10 cellular contexts compared by ENCODE assay signal in genomic region chr7:44046321-44047061, GRCh38. TPM values are rescaled to one million over a fixed set of nuclear protein-coding genes. Genes with fewer than 3 reads are reported as not detected.
A peak's percentile ranks its signal among the peaks of the same experiment; 100 is the strongest.
DNase-seq lines count a peak whose midpoint lies in the region; ATAC-seq, FAIRE-seq and TF ChIP-seq lines count a peak whose summit lies in the region.
"Had no signal": no experiment of that assay in that cellular context is flagged by ENCODE, and none has a peak within 500 bp of the region (broad histone marks: within the 10 kb centered on the region; RNA-seq: fewer than 3 reads in every experiment).

No MANE protein-coding gene starts in this region.

- H3K4me2 ChIP-seq in astrocyte (ENCODE audit: low read length) = peak overlapping the region; percentile 91

- H3K4me1 Mint-ChIP-seq in Calu3 (ENCODE audit: low read depth, unreplicated experiment) (peaks cover 60% of the 10 kb centered on the region), astrocyte (ENCODE audit: low read depth, unreplicated experiment) (peaks cover 23% of the 10 kb centered on the region)
- H3K4me1 Mint-ChIP-seq in stimulated activated effector memory CD8-positive, alpha-beta T cell treated with anti-CD3 and anti-CD28 coated beads, Interleukin-12 subunit alpha, Interleukin-12 subunit beta, amount 100 ng/mL, for 72 hours = peaks cover 55% of the 10 kb centered on the region

- H3K4me3 Mint-ChIP-seq in Calu3 (ENCODE audit: low read depth, unreplicated experiment) = peak overlapping the region; percentile 84
- H3K4me3 Mint-ChIP-seq in astrocyte (ENCODE audit: unreplicated experiment) = peak overlapping the region; percentile 95
- H3K4me3 Mint-ChIP-seq in stimulated activated effector memory CD8-positive, alpha-beta T cell treated with anti-CD3 and anti-CD28 coated beads, Interleukin-12 subunit alpha, Interleukin-12 subunit beta, amount 100 ng/mL, for 72 hours = peak overlapping the region; percentile 80

- peaks cover 18% of the 10 kb centered on the region for H3K36me3 ChIP-seq in astrocyte (ENCODE audit: insufficient read depth, low read length)

- peaks cover 69% of the 10 kb centered on the region for H3K79me2 ChIP-seq in astrocyte (ENCODE audit: insufficient read depth, low read length)

- H3K9ac ChIP-seq in astrocyte (ENCODE audit: low read length) = no peak overlapping the region

- H3K9me3 ChIP-seq in astrocyte (ENCODE audit: insufficient read depth, low read depth, low read length) = no peaks in the 10 kb centered on the region

- H3K27ac Mint-ChIP-seq in Calu3 (ENCODE audit: unreplicated experiment) (no peak overlapping the region), astrocyte (ENCODE audit: unreplicated experiment) (peak overlapping the region; percentile 64)
- peak overlapping the region; percentile 89 for H3K27ac Mint-ChIP-seq in stimulated activated effector memory CD8-positive, alpha-beta T cell treated with anti-CD3 and anti-CD28 coated beads, Interleukin-12 subunit alpha, Interleukin-12 subunit beta, amount 100 ng/mL, for 72 hours

- no TSS peak for BruUV-seq in Calu3 (replicated peaks; lab: Mats Ljungman, UMichigan)

- intact Hi-C loops in Calu3 (cut with micrococcal nuclease; ENCODE audit: unreplicated experiment) = loop anchor here (5.0 kb wide), 1 partner anchor 76 kb away; the partner anchor contains the start of gene POLD2

- ATAC-seq in GM21367 (IDR thresholded peaks at IDR 0.05; ENCODE audit: unreplicated experiment) = peak; percentile 65
- ATAC-seq in stimulated activated effector memory CD8-positive, alpha-beta T cell treated with anti-CD3 and anti-CD28 coated beads, Interleukin-12 subunit alpha, Interleukin-12 subunit beta, amount 100 ng/mL, for 72 hours = peak; percentile 86
- ATAC-seq: HCT116 had no signal

- in situ Hi-C loops in KBM-7 (cut with MboI; ENCODE audit: low pct_unique_long_range_greater_than_20kb, low sequenced_read_pairs) = no loop called here

- H4K20me1 ChIP-seq in astrocyte (ENCODE audit: insufficient read depth, low read length) = peaks cover 54% of the 10 kb centered on the region

- H3K36me3 Mint-ChIP-seq in Calu3 (ENCODE audit: insufficient read depth, unreplicated experiment) (peaks cover 57% of the 10 kb centered on the region), astrocyte (ENCODE audit: low read depth, unreplicated experiment) (peaks cover 12% of the 10 kb centered on the region)
- H3K36me3 Mint-ChIP-seq in stimulated activated effector memory CD8-positive, alpha-beta T cell treated with anti-CD3 and anti-CD28 coated beads, Interleukin-12 subunit alpha, Interleukin-12 subunit beta, amount 100 ng/mL, for 72 hours = peaks cover 57% of the 10 kb centered on the region

- no peak for FAIRE-seq in astrocyte (lab: Jason Lieb, UNC)

- H3K27me3 Mint-ChIP-seq in Calu3 (ENCODE audit: unreplicated experiment) = no peaks in the 10 kb centered on the region
- H3K27me3 Mint-ChIP-seq in astrocyte (ENCODE audit: low read depth, unreplicated experiment) = no peaks in the 10 kb centered on the region

- TF ChIP-seq CTCF in Calu3 (IDR thresholded peaks at IDR 0.05; ENCODE audit: unreplicated experiment) (no peak), astrocyte (IDR thresholded peaks at IDR 0.05; ENCODE audit: insufficient read depth, low read depth, low read length) (no peak)

- H3K9me3 Mint-ChIP-seq in Calu3 (ENCODE audit: low read depth, unreplicated experiment) (no peaks in the 10 kb centered on the region), astrocyte (ENCODE audit: unreplicated experiment) (no peaks in the 10 kb centered on the region)
- no peaks in the 10 kb centered on the region for H3K9me3 Mint-ChIP-seq in stimulated activated effector memory CD8-positive, alpha-beta T cell treated with anti-CD3 and anti-CD28 coated beads, Interleukin-12 subunit alpha, Interleukin-12 subunit beta, amount 100 ng/mL, for 72 hours

- H3K27me3 ChIP-seq in astrocyte (ENCODE audit: insufficient read depth, low read length) = no peaks in the 10 kb centered on the region

- DNase-seq in Calu3 = no peak
- DNase-seq in KBM-7 = peak; percentile 64
- DNase-seq in astrocyte (ENCODE audit: low read depth) = no peak
- no peak for DNase-seq in stimulated activated effector memory CD8-positive, alpha-beta T cell treated with anti-CD3 and anti-CD28 coated beads, Interleukin-12 subunit alpha, Interleukin-12 subunit beta, amount 100 ng/mL, for 72 hours (ENCODE audit: low spot score in 2 of 2)
- no peak for DNase-seq in anterior cingulate cortex (lab: John Stamatoyannopoulos, UW)
- no peak for DNase-seq in NCI-H2171 treated with DMSO at 0.1 percent for 48 hours (lab: John Stamatoyannopoulos, UW)
- DNase-seq in SHP77 (lab: John Stamatoyannopoulos, UW) = no peak

- CTCF ChIA-PET in Calu3 (lab: Charles Lee) = no interaction called here

- H3K27ac ChIP-seq in astrocyte (ENCODE audit: low read depth, low read length) = no peak overlapping the region

- H3K4me1 ChIP-seq in astrocyte (ENCODE audit: insufficient read depth, low read length) = peaks cover 15% of the 10 kb centered on the region

- no peak overlapping the region for H3K4me3 ChIP-seq in astrocyte (ENCODE audit: insufficient read depth, low read depth, low read length)

- no peak overlapping the region for H2AFZ ChIP-seq in astrocyte (ENCODE audit: low read depth, low read length)

RNA-seq across cellular contexts. Expression of gene DBNL, which starts 2.0 kb away (rescaled TPM):
- total RNA-seq in Calu3 (2022) (164 and 180 TPM in 2 replicates), astrocyte (85.0 and 94.9 TPM in 2 replicates)

RNA-seq across cellular contexts. Expression of gene PGAM2, which starts 18.9 kb away (rescaled TPM):
- 0.87 TPM in 1 of 2 replicates, not detected in the other for total RNA-seq in Calu3 (2022)
- 0.70 and 0.79 TPM in 2 replicates for total RNA-seq in astrocyte

RNA-seq across cellular contexts. Expression of gene POLM, which starts 35.8 kb away (rescaled TPM):
- total RNA-seq in Calu3 (2022) (44.2 and 57.9 TPM in 2 replicates), astrocyte (9.6 and 10.6 TPM in 2 replicates)

RNA-seq across cellular contexts. Expression of gene SPDYE1, which starts 48.8 kb away (rescaled TPM):
- not detected in 2 replicates for total RNA-seq in Calu3 (2022)
- not detected in 2 replicates for total RNA-seq in astrocyte
- total RNA-seq: skeletal muscle tissue had no signal

RNA-seq across cellular contexts. Expression of gene AEBP1, which starts 57.7 kb away (rescaled TPM):
- not detected in 2 replicates for total RNA-seq in Calu3 (2022)
- total RNA-seq in astrocyte = 65.0 and 102 TPM in 2 replicates
